16 cellular contexts compared by ENCODE assay signal in the genomic region with DNA sequence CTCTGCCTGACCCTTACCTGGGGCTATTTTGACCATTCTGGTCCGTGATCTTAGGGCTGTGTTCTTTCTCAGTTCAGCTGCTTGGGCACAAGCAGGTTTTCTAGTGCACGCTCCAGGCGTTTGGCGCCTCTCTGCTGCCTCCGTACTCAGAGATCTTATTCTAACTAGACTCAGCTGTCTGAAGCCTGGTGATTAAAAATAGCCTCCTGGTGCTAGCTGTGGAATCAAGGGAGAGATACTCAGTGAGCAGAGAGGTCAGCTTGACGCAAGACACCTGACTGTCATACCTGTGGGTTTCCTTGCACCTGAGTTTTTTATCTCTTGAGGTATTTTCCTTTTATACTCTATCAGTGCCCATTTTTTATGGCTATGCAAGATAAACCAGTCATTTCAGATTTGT.
DNase-seq lines count a peak whose midpoint lies in the region; ATAC-seq and TF ChIP-seq lines count a peak whose summit lies in the region.
"Had no signal": no experiment of that assay in that cellular context is flagged by ENCODE, and none has a peak within 500 bp of the region (broad histone marks: within the 10 kb centered on the region; RNA-seq: fewer than 3 reads in every experiment).

No MANE protein-coding gene starts in this region.

- H3K36me3 ChIP-seq in neutrophil (no peaks in the 10 kb centered on the region), vagina (no peaks in the 10 kb centered on the region), upper lobe of right lung (no peaks in the 10 kb centered on the region)

- ATAC-seq in Right ventricle myocardium superior (ENCODE audit: poor library complexity) = peak; percentile 91
- no peak for ATAC-seq in upper lobe of right lung
- ATAC-seq: stimulated activated naive CD8-positive, alpha-beta T cell treated with anti-CD3 and anti-CD28 coated beads, Interleukin-15, amount 100 ng/mL, for 72 hours had no signal

- intact Hi-C loops in Right ventricle myocardium superior (cut with DNase I) (no loop called here), vagina (cut with DNase I) (no loop called here), upper lobe of right lung (cut with DNase I) (no loop called here)

- H3K4me3 ChIP-seq in neutrophil (ENCODE audit: low read depth in 1 of 2, low read length in 1 of 2) (no peak overlapping the region), vagina (no peak overlapping the region), upper lobe of right lung (no peak overlapping the region)

- DNase-seq in NCI-H510A treated with DMSO at 0.1 percent for 48 hours (lab: John Stamatoyannopoulos, UW) = peak; percentile 32
- no peak for DNase-seq in NCI-H510A (lab: John Stamatoyannopoulos, UW)
- DNase-seq in Right ventricle myocardium superior = peak; percentile 50
- DNase-seq in vagina (ENCODE audit: extremely low spot score in 2 of 2) = no peak
- DNase-seq in stimulated activated CD4-positive, alpha-beta T cell treated with anti-CD3 and anti-CD28 coated beads, Interleukin-15, amount 100 ng/mL, for 24 hours = no peak
- DNase-seq in upper lobe of right lung = no peak
- DNase-seq in HPDE6-E6E7 (ENCODE audit: extremely low spot score) = no peak
- DNase-seq: activated CD4-positive, alpha-beta memory T cell treated with anti-CD3 and anti-CD28 coated beads, Interleukin-2, amount 10 ng/mL, durations not matched to agents 7 days and 5 days; activated gamma-delta T cell treated with Interleukin-2 at 50 U/mL for 16 hours; cortex of kidney; kidney glomerular epithelial cell; NCI-H1092; NCI-H524 treated with DMSO at 0.1 percent for 48 hours; stimulated activated naive CD8-positive, alpha-beta T cell treated with anti-CD3 and anti-CD28 coated beads, Interleukin-15, amount 100 ng/mL, for 72 hours had no signal

- H3K9me3 ChIP-seq in neutrophil (no peaks in the 10 kb centered on the region), vagina (no peaks in the 10 kb centered on the region), upper lobe of right lung (no peaks in the 10 kb centered on the region)

- no peaks in the 10 kb centered on the region for H3K27me3 ChIP-seq in neutrophil
- no peaks in the 10 kb centered on the region for H3K27me3 ChIP-seq in vagina
- no peaks in the 10 kb centered on the region for H3K27me3 ChIP-seq in upper lobe of right lung

- TF ChIP-seq CTCF in neutrophil (IDR thresholded peaks at IDR 0.05) (no peak), vagina (IDR thresholded peaks at IDR 0.05) (no peak), upper lobe of right lung (IDR thresholded peaks at IDR 0.05) (no peak)

- peak overlapping the region; percentile 4 for H3K27ac ChIP-seq in neutrophil
- H3K27ac ChIP-seq in vagina = peak overlapping the region; percentile 35
- no peak overlapping the region for H3K27ac ChIP-seq in upper lobe of right lung
- H3K27ac ChIP-seq: 22Rv1 had no signal

- H3K4me1 ChIP-seq in neutrophil (ENCODE audit: control insufficient read depth in 1 of 2, insufficient read depth in 1 of 2, low read depth in 1 of 2, low read length in 1 of 2) (peaks cover 58 to 60% of the 10 kb centered on the region in 2 experiments), vagina (peaks cover 16% of the 10 kb centered on the region), upper lobe of right lung (peaks cover 46% of the 10 kb centered on the region)

- TF ChIP-seq POLR2A in vagina (IDR thresholded peaks at IDR 0.05) = no peak

Comparison
In these comparisons a context has a peak if more than half of its experiments do, and no peak if none do; other contexts are left out.
1. DNase-seq: peak in NCI-H510A treated with DMSO at 0.1 percent for 48 hours (single experiment) and Right ventricle myocardium superior (single experiment); none in NCI-H510A (single experiment), vagina (0 of 2), stimulated activated CD4-positive, alpha-beta T cell treated with anti-CD3 and anti-CD28 coated beads, Interleukin-15, amount 100 ng/mL, for 24 hours (single experiment), upper lobe of right lung (single experiment) and HPDE6-E6E7 (single experiment).